ENCODE assay signal across 8 cellular contexts in the genomic region with DNA sequence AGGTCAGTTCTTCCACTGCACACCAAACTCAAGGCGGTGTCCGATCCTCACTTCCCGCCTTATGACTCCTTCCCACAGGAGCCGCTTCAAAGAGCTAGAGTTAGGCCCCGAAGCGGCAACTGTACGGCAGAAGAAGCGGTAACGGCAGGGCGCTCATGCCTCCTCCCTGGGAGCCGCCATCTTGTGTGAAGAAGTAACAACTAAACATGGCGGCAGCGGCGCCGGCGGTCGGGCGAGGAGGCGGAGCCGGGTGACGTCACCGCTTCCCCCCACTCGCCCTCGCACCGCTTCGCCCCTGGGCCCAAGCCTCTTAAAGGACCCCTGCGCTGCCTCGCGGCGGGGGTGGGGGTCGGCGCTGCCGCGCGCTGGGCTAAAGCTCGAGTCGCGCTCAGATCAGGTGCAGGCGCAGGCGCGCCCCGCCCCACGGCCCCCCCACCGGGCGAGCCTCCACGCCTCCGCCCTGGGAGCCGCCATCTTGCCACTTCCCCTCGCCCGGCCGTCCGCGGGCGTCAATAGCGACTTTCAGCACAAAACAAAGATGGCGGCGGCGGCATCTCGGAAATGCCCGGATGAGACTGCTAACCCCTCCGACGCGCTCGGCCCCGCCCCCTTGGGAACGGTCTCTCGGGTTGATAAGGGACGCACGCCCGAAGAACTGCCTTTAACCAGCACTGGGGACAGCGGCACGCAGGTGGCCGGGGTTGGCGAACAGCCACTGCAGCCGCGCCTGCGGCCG. TPM values are rescaled to one million over a fixed set of nuclear protein-coding genes. Genes with fewer than 3 reads are reported as not detected.
DNase-seq lines count a peak whose midpoint lies in the region; ATAC-seq and TF ChIP-seq lines count a peak whose summit lies in the region.

A gene (minus strand): TSS at position 187 of the 736 bp plus-strand sequence. CDS start 978 bp downstream, outside the sequence.

- H3K9ac ChIP-seq in GM23248: peak within 1 kb of the TSS; percentile 100
- H3K9ac ChIP-seq in neural progenitor cell: peak within 1 kb of the TSS; percentile 98

- H3K4me2 ChIP-seq in GM23248 (ENCODE audit: unreplicated experiment): peak within 1 kb of the TSS; percentile 88
- H3K4me2 ChIP-seq in neural progenitor cell: peak within 1 kb of the TSS; percentile 79

- H3K4me3 ChIP-seq in GM23248 (peak within 1 kb of the TSS; percentile 96), RWPE2 (ENCODE audit: severe bottlenecking) (peak within 1 kb of the TSS; percentile 88), fibroblast of villous mesenchyme (ENCODE audit: low read depth, low read length) (peak within 1 kb of the TSS; percentile 88), neural progenitor cell (peak within 1 kb of the TSS; percentile 80)

- H3K36me3 Mint-ChIP-seq in neural progenitor cell: peaks cover 4% of the 10 kb centered on the region

- no peaks in the 10 kb centered on the region for H3K36me3 ChIP-seq in GM23248 (ENCODE audit: low read depth)
- peaks cover 25% of the 10 kb centered on the region for H3K36me3 ChIP-seq in RWPE2 (ENCODE audit: low read depth)
- no peaks in the 10 kb centered on the region for H3K36me3 ChIP-seq in neural progenitor cell

- peaks cover 48% of the 10 kb centered on the region for H3K4me1 Mint-ChIP-seq in neural progenitor cell

- peak within 1 kb of the TSS; percentile 100 for H3K4me3 Mint-ChIP-seq in neural progenitor cell

- H3K4me1 ChIP-seq in GM23248 (ENCODE audit: insufficient read depth) (peaks cover 22% of the 10 kb centered on the region), RWPE2 (ENCODE audit: insufficient read depth, poor library complexity, severe bottlenecking) (no peaks in the 10 kb centered on the region), neural progenitor cell (peaks cover 21% of the 10 kb centered on the region)

- H3F3A ChIP-seq in GM23248 (ENCODE audit: insufficient read depth) (peaks cover 13% of the 10 kb centered on the region; the same call in 1 of the 2 replicates), neural progenitor cell (ENCODE audit: low read depth) (peaks cover 35% of the 10 kb centered on the region)

- H3K27me3 ChIP-seq in GM23248 (replicated peaks; ENCODE audit: insufficient read depth) (no peaks in the 10 kb centered on the region), RWPE2 (ENCODE audit: insufficient read depth, poor library complexity, severe bottlenecking) (no peaks in the 10 kb centered on the region), neural progenitor cell (no peaks in the 10 kb centered on the region)

- H2AFZ ChIP-seq in GM23248 (no peak within 1 kb of the TSS), neural progenitor cell (replicated peaks) (peak within 1 kb of the TSS; percentile 73)

- peaks cover 65% of the 10 kb centered on the region for H3K79me2 ChIP-seq in GM23248 (ENCODE audit: insufficient read depth)
- peaks cover 39% of the 10 kb centered on the region for H3K79me2 ChIP-seq in neural progenitor cell (ENCODE audit: low read depth)

- H3K27ac ChIP-seq in GM23248 (peak within 1 kb of the TSS; percentile 100), RWPE2 (ENCODE audit: poor library complexity, severe bottlenecking) (peak within 1 kb of the TSS; percentile 92), neural progenitor cell (peak within 1 kb of the TSS; percentile 100)

- H4K20me1 ChIP-seq in GM23248 (ENCODE audit: insufficient read depth) (no peaks in the 10 kb centered on the region), neural progenitor cell (ENCODE audit: low read depth) (peaks cover 33% of the 10 kb centered on the region)

- in situ Hi-C loops in GM23248 (cut with MboI): no loop called here

- no peaks in the 10 kb centered on the region for H3K9me3 Mint-ChIP-seq in neural progenitor cell

- H3K27ac Mint-ChIP-seq in neural progenitor cell: peak within 1 kb of the TSS; percentile 100

- H3K9me2 ChIP-seq in GM23248 (ENCODE audit: insufficient read depth): no peaks in the 10 kb centered on the region

- ATAC-seq in RWPE2 (ENCODE audit: low read depth): peak; percentile 43

- no peak for TF ChIP-seq CTCF in RWPE2 (IDR thresholded peaks at IDR 0.05; ENCODE audit: poor library complexity, severe bottlenecking)
- TF ChIP-seq CTCF in fibroblast of villous mesenchyme (IDR thresholded peaks at IDR 0.05; ENCODE audit: insufficient read depth, low read depth, low read length): no peak
- no peak for TF ChIP-seq CTCF in neural progenitor cell (IDR thresholded peaks at IDR 0.05)

- 0 to 1% methylated on average over 18 to 32 of the region's 78 CpGs for WGBS in GM23248 (ENCODE audit: low coverage in 1 of 2, low lambda C conversion rate in 2 of 2, missing lambda C conversion rate in 2 of 2), 2 experiments

- DNase-seq in Daoy (ENCODE audit: low read depth): peak; percentile 87
- DNase-seq in GM23248: peak; percentile 93
- peak; percentile 65 to 70 for DNase-seq in Kasumi-1 (lab: John Stamatoyannopoulos, UW)
- peak; percentile 83 for DNase-seq in RWPE2 (ENCODE audit: low spot score)
- DNase-seq in activated gamma-delta T cell (lab: John Stamatoyannopoulos, UW): peak; percentile 89
- peak; percentile 89 for DNase-seq in fibroblast of villous mesenchyme (ENCODE audit: low read depth)
- DNase-seq in neural progenitor cell (ENCODE audit: low spot score): peak; percentile 95
- peak; percentile 72 for DNase-seq in stromal cell of bone marrow (ENCODE audit: low read depth)

- H3K9me3 ChIP-seq in GM23248 (ENCODE audit: low read depth) (no peaks in the 10 kb centered on the region), RWPE2 (ENCODE audit: severe bottlenecking) (no peaks in the 10 kb centered on the region), neural progenitor cell (ENCODE audit: low read depth) (no peaks in the 10 kb centered on the region)

- H3K27me3 Mint-ChIP-seq in neural progenitor cell (ENCODE audit: insufficient read depth, low read depth): peaks cover 22% of the 10 kb centered on the region

RNA-seq across cellular contexts. Expression of the gene that starts here (rescaled TPM):
- 38.0 and 38.1 TPM in 2 replicates for total RNA-seq in Daoy (2014; rRNA removed; shearing (Covaris generic))
- 24.0 and 26.4 TPM in 2 replicates for total RNA-seq in GM23248 (2014; rRNA removed; shearing (Covaris generic))
- 12.5 and 12.6 TPM in 2 replicates for polyA plus RNA-seq in GM23248 (2016; fragmentation: Nextera tagmentation; extraction: Ambion mirVana)
- total RNA-seq in fibroblast of villous mesenchyme (28.1 and 28.3 TPM in 2 replicates), neural progenitor cell (ENCODE audit: low replicate concordance) (20.7 and 57.7 TPM in 2 replicates)

Comparison
In these comparisons a context has a peak if more than half of its experiments do, and no peak if none do; other contexts are left out.
1. Peak in every context shown above with its lines: DNase-seq, ATAC-seq, H3K4me3 ChIP-seq and H3K27ac ChIP-seq.